ENCODE assay signal across 9 cellular contexts in the genomic region with DNA sequence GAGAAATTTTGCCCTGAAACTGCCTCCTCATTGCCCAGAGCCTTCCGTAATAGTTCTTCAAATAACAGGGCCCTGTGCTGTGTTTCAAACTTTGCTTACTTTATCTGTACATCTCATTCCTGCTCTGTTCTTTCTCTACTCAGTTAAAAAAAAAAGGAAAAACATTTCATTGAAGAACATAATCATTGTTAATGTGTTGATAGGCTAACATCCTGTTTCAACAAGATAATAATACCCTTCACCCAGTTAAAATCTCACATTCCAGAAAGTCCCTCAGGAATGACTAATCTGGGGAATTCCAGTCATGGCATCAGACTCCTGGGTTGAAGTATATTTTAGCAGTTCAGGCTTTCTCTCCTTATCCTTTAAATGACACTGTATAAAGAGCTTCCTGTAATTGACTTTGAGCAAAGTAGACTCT. TPM values are rescaled to one million over a fixed set of nuclear protein-coding genes. Genes with fewer than 3 reads are reported as not detected.
DNase-seq lines count a peak whose midpoint lies in the region; ATAC-seq, FAIRE-seq and TF ChIP-seq lines count a peak whose summit lies in the region.
"Had no signal": no experiment of that assay in that cellular context is flagged by ENCODE, and none has a peak within 500 bp of the region (broad histone marks: within the 10 kb centered on the region; RNA-seq: fewer than 3 reads in every experiment).

No MANE protein-coding gene starts in this region.

- no peaks in the 10 kb centered on the region for H3K36me3 ChIP-seq in BJ (ENCODE audit: control insufficient read depth, insufficient read depth, low read length)
- no peaks in the 10 kb centered on the region for H3K36me3 ChIP-seq in H1 (ENCODE audit: control insufficient read depth in 2 of 4, insufficient read depth in 4 of 4, low read length in 3 of 4)

- H3K4me1 ChIP-seq in H1 (replicated peaks in 1 of 4; ENCODE audit: control insufficient read depth in 3 of 4, insufficient read depth in 4 of 4, low read length in 3 of 4), result peaks cover 0 to 9% (median 6%) of the 10 kb centered on the region in 4 experiments; a peak in 5 of 7 replicates

- no peak overlapping the region for H3K56ac ChIP-seq in H1 (replicated peaks; ENCODE audit: insufficient read length, low read depth, low read length)

- no peak overlapping the region for H3K18ac ChIP-seq in H1 (ENCODE audit: extremely low read depth, low read length)

- no peak overlapping the region for H4K91ac ChIP-seq in H1 (replicated peaks; ENCODE audit: insufficient read length, low read length)

- H3K4ac ChIP-seq in H1 (replicated peaks; ENCODE audit: insufficient read length, low read depth, low read length), result no peak overlapping the region

- H4K5ac ChIP-seq in H1 (ENCODE audit: insufficient read length, low read depth, low read length), result no peak overlapping the region

- no peaks in the 10 kb centered on the region for H3K27me3 ChIP-seq in BJ (ENCODE audit: control insufficient read depth, insufficient read depth, low read length)
- H3K27me3 ChIP-seq in H1 (replicated peaks in 1 of 4; ENCODE audit: control insufficient read depth in 3 of 4, extremely low read depth in 1 of 4, insufficient read depth in 3 of 4, low read length in 3 of 4), result no peaks in the 10 kb centered on the region

- no peak overlapping the region for H3K23ac ChIP-seq in H1 (ENCODE audit: insufficient read length)

- H3K4me3 ChIP-seq in BJ (ENCODE audit: low read depth, low read length) (no peak overlapping the region), H1 (ENCODE audit: extremely low read depth in 1 of 4, insufficient read depth in 2 of 4, low read depth in 3 of 4, low read length in 4 of 4) (no peak overlapping the region)

- H3K4me2 ChIP-seq in H1 (ENCODE audit: insufficient read depth in 1 of 2, low read depth in 2 of 2, low read length in 2 of 2), result peak overlapping the region in 1 of 2 experiments; percentile 7; a peak in 1 of 4 replicates

- no peak overlapping the region for H3K9ac ChIP-seq in H1 (replicated peaks in 1 of 4; ENCODE audit: extremely low read depth in 1 of 4, low read depth in 3 of 4, low read length in 3 of 4)

- H2BK5ac ChIP-seq in H1 (ENCODE audit: low read depth, low read length), result no peak overlapping the region

- WGBS in H1 (ENCODE audit: extremely low coverage in 1 of 2, insufficient coverage in 1 of 2, insufficient read length in 1 of 2, insufficient replicate concordance in 2 of 2, low coverage in 1 of 2, low lambda C conversion rate in 2 of 2, missing lambda C conversion rate in 1 of 2), 2 experiments, result 71% methylated on average over 1 of the region's 1 CpG; no CpG with 5 or more reads in 1 of the 2 experiments

- no peak overlapping the region for H2AK5ac ChIP-seq in H1 (ENCODE audit: low read depth, low read length)

- DNase-seq in BJ (ENCODE audit: low read depth) (peak; percentile 51), NCI-H2196 (lab: John Stamatoyannopoulos, UW; ENCODE audit: unreplicated experiment) (peak; percentile 2), H1 (ENCODE audit: low read depth in 1 of 2, low spot score in 2 of 2) (no peak), myocyte (ENCODE audit: low read depth) (peak; percentile 74), SKM-1 (lab: John Stamatoyannopoulos, UW; ENCODE audit: unreplicated experiment) (no peak)
- DNase-seq in stimulated activated CD4-positive, alpha-beta T cell treated with anti-CD3 and anti-CD28 coated beads, Interleukin-4, amount 100 ng/mL, for 24 hours, result no peak
- DNase-seq: activated T-cell treated with anti-CD3 and anti-CD28 coated beads for 4 hours had no signal

- no peak for TF ChIP-seq EP300 in H1 (IDR thresholded peaks at IDR 0.05; ENCODE audit: borderline replicate concordance in 1 of 2, low read depth in 2 of 2, low read length in 2 of 2)

- TF ChIP-seq RAD21 in H1 (IDR thresholded peaks at IDR 0.05 in 1 of 2, conservative IDR thresholded peaks at IDR 0.05 in 1 of 2; ENCODE audit: low read depth in 2 of 2, low read length in 2 of 2), result no peak

- H2AFZ ChIP-seq in H1 (ENCODE audit: low read length), result no peak overlapping the region

- TF ChIP-seq CTCF in BJ (IDR thresholded peaks at IDR 0.05; ENCODE audit: insufficient read depth, low read depth, low read length) (no peak), H1 (IDR thresholded peaks at IDR 0.05; ENCODE audit: control extremely low read depth in 1 of 3, insufficient read depth in 1 of 3, low read depth in 1 of 3, low read length in 3 of 3) (no peak)

- H4K8ac ChIP-seq in H1 (ENCODE audit: extremely low read depth, insufficient read depth, low read length), result no peak overlapping the region

- TF ChIP-seq POLR2A in H1 (IDR thresholded peaks at IDR 0.05; ENCODE audit: control extremely low read depth in 1 of 2, low read depth in 2 of 2, low read length in 2 of 2), result no peak

- no peak overlapping the region for H3K14ac ChIP-seq in H1 (ENCODE audit: insufficient read length)

- FAIRE-seq in H1 (lab: Jason Lieb, UNC), result peak; percentile 70

- H2BK20ac ChIP-seq in H1 (ENCODE audit: low read length), result no peak overlapping the region

- CTCF ChIA-PET in BJ (lab: Yijun Ruan, JAX) (interaction anchor here (0.7 kb wide), 1 partner anchor 1036 kb away, joined by 3 read pairs; no protein-coding TSS in a partner anchor), H1 (lab: Charles Lee; ENCODE audit: partially characterized antibody) (interaction anchor here (0.8 kb wide), 1 partner anchor 559 kb away, joined by 3 read pairs; no protein-coding TSS in a partner anchor)

- H3K23me2 ChIP-seq in H1 (ENCODE audit: low read depth, low read length), result no peaks in the 10 kb centered on the region

- no peaks in the 10 kb centered on the region for H3K9me3 ChIP-seq in H1 (ENCODE audit: insufficient read depth in 2 of 2, low read depth in 1 of 2, low read length in 1 of 2)

- POLR2A ChIA-PET in BJ (lab: Charles Lee) (interaction anchor here (0.5 to 0.7 kb wide), 2 partner anchors 11 to 68 kb away, joined by 3 read pairs; no protein-coding TSS in a partner anchor), H1 (lab: Charles Lee; ENCODE audit: partially characterized antibody) (interaction anchor here (1.1 to 1.5 kb wide), 2 partner anchors 46 to 58 kb away, joined by 3 read pairs; a partner anchor contains a TSS)

- H2BK15ac ChIP-seq in H1 (ENCODE audit: low read length), result no peak overlapping the region

- no peak overlapping the region for H2BK12ac ChIP-seq in H1 (ENCODE audit: low read depth, low read length)

- no peak overlapping the region for H2BK120ac ChIP-seq in H1 (replicated peaks; ENCODE audit: low read depth, low read length)

- H3K27ac ChIP-seq in H1 (ENCODE audit: low read depth, low read length), result peak overlapping the region; percentile 26; the same call in 1 of the 2 replicates

- H3K79me1 ChIP-seq in H1 (ENCODE audit: low read depth, low read length), result no peaks in the 10 kb centered on the region

- H3K79me2 ChIP-seq in H1 (ENCODE audit: control insufficient read depth in 1 of 2, insufficient read depth in 2 of 2, low read length in 2 of 2), result no peaks in the 10 kb centered on the region

- no peak for ATAC-seq in GM21528 (IDR thresholded peaks at IDR 0.05; ENCODE audit: low FRiP score, unreplicated experiment)
- no peak for ATAC-seq in GM19328 (IDR thresholded peaks at IDR 0.05; ENCODE audit: unreplicated experiment)

- H4K20me1 ChIP-seq in H1 (replicated peaks in 1 of 2; ENCODE audit: control insufficient read depth in 1 of 2, insufficient read depth in 2 of 2, low read length in 2 of 2), result no peaks in the 10 kb centered on the region

TF ChIP-seq in H1, 55 proteins besides CTCF, POLR2A, EP300 and RAD21 (continues in another document):
- no peak for TF ChIP-seq SP4 (IDR thresholded peaks at IDR 0.05; ENCODE audit: low read length)
- TF ChIP-seq SAP30 (IDR thresholded peaks at IDR 0.05; ENCODE audit: insufficient read depth, insufficient replicate concordance, low read length), result no peak
- TF ChIP-seq POLR2AphosphoS5 (IDR thresholded peaks at IDR 0.05; ENCODE audit: low read depth, low read length), result no peak
- TF ChIP-seq PHF8 (conservative IDR thresholded peaks at IDR 0.05; ENCODE audit: low read depth, low read length), result no peak
- no peak for TF ChIP-seq CHD1 (IDR thresholded peaks at IDR 0.05; ENCODE audit: low read depth, low read length)
- peak; percentile 60; the same call in 1 of the 2 replicates for TF ChIP-seq TEAD4 (IDR thresholded peaks at IDR 0.05; ENCODE audit: low read depth, low read length)

RNA-seq across cellular contexts. Expression of a gene that starts 45.6 kb away (rescaled TPM):
- polyA plus RNA-seq in BJ (2011; rRNA removed), result 103 and 153 TPM in 2 replicates
- 101 and 102 TPM in 2 replicates for polyA minus RNA-seq in BJ (2011; rRNA and poly(A)+ RNA removed)
- 38.3 and 42.4 TPM in 2 replicates for total RNA-seq in H1 (2021; fragmentation: NEBNext Ultra II Directional; extraction: Animal tissue kit (Norgen Biotek cat#: 25700))
- 6.5 and 11.7 TPM in 2 replicates for polyA plus RNA-seq in H1 (2011; rRNA removed)
- polyA plus RNA-seq in H1 (2011; cell fraction: cytosol; rRNA removed), result 14.6 TPM
- polyA plus RNA-seq in H1 (2011; cell fraction: nucleus; rRNA removed), result 13.3 TPM
- 13.5 to 37.7 TPM (median 24.2 TPM) in 4 replicates for polyA plus RNA-seq in H1 (2012, experiment 1 of 2)
- 1.4 TPM for polyA plus RNA-seq in H1 (2012, experiment 2 of 2)
- polyA plus RNA-seq in H1 (2013, experiment 1 of 2), result 32.1 TPM
- polyA plus RNA-seq in H1 (2013, experiment 2 of 2), result 27.8 TPM
- 60.8 and 113 TPM in 2 replicates for polyA minus RNA-seq in H1 (2011; rRNA and poly(A)+ RNA removed)
- 44.8 TPM for polyA minus RNA-seq in H1 (2011; cell fraction: cytosol; rRNA and poly(A)+ RNA removed)
- polyA minus RNA-seq in H1 (2011; cell fraction: nucleus; rRNA and poly(A)+ RNA removed), result 48.7 TPM
- total RNA-seq in myocyte, result 166 TPM in 2 replicates
- 135 TPM for polyA plus RNA-seq in myocyte (2012)

RNA-seq across cellular contexts. Expression of a gene that starts 58.2 kb away (rescaled TPM):
- polyA plus RNA-seq in BJ (2011; rRNA removed), result 26.5 and 54.6 TPM in 2 replicates
- 8.6 and 11.4 TPM in 2 replicates for polyA minus RNA-seq in BJ (2011; rRNA and poly(A)+ RNA removed)
- total RNA-seq in H1 (2021; fragmentation: NEBNext Ultra II Directional; extraction: Animal tissue kit (Norgen Biotek cat#: 25700)), result 76.5 and 80.8 TPM in 2 replicates
- polyA plus RNA-seq in H1 (2011; rRNA removed), result 15.9 and 32.0 TPM in 2 replicates
- 52.8 TPM for polyA plus RNA-seq in H1 (2011; cell fraction: cytosol; rRNA removed)
- 11.5 TPM for polyA plus RNA-seq in H1 (2011; cell fraction: nucleus; rRNA removed)
- polyA plus RNA-seq in H1 (2012, experiment 1 of 2), result 49.0 to 97.4 TPM (median 55.0 TPM) in 4 replicates
- polyA plus RNA-seq in H1 (2012, experiment 2 of 2), result 6.5 TPM
- polyA plus RNA-seq in H1 (2013, experiment 1 of 2), result 87.1 TPM
- 89.5 TPM for polyA plus RNA-seq in H1 (2013, experiment 2 of 2)
- 24.2 and 24.7 TPM in 2 replicates for polyA minus RNA-seq in H1 (2011; rRNA and poly(A)+ RNA removed)
- polyA minus RNA-seq in H1 (2011; cell fraction: cytosol; rRNA and poly(A)+ RNA removed), result 40.8 TPM
- 34.2 TPM for polyA minus RNA-seq in H1 (2011; cell fraction: nucleus; rRNA and poly(A)+ RNA removed)
- 85.7 and 89.5 TPM in 2 replicates for total RNA-seq in myocyte
- 35.2 TPM for polyA plus RNA-seq in myocyte (2012)

Comparison
In these comparisons a context has a peak if more than half of its experiments do, and no peak if none do; other contexts are left out.
1. DNase-seq: peak in BJ (single experiment), NCI-H2196 (single experiment) and myocyte (single experiment); none in H1 (0 of 2), SKM-1 (single experiment) and stimulated activated CD4-positive, alpha-beta T cell treated with anti-CD3 and anti-CD28 coated beads, Interleukin-4, amount 100 ng/mL, for 24 hours (single experiment).